28 cellular contexts compared by ENCODE assay signal in genomic region chr18:51400721-51401120, GRCh38.
"Had no signal": no experiment of that assay in that cellular context is flagged by ENCODE, and none has a peak within 500 bp of the region (broad histone marks: within the 10 kb centered on the region; RNA-seq: fewer than 3 reads in every experiment).

No MANE protein-coding gene starts in this region.

- DNase-seq: activated CD4-positive, alpha-beta T cell treated with anti-CD3 and anti-CD28 coated beads for 48 hours; activated CD4-positive, alpha-beta T cell treated with anti-CD3 and anti-CD28 coated beads, Interleukin-2, amount 50 U/mL, for 4 hours; activated CD4-positive, CD25-positive, alpha-beta regulatory T cell treated with anti-CD3 and anti-CD28 coated beads, Interleukin-2, amount 50 U/mL, for 72 hours; activated CD8-positive, alpha-beta memory T cell treated with anti-CD3 and anti-CD28 coated beads, Interleukin-2, amount 50 U/mL, for 48 hours; activated CD8-positive, alpha-beta T cell treated with anti-CD3 and anti-CD28 coated beads, Interleukin-2, amount 10 ng/mL, durations not matched to agents 7 days and 5 days; activated effector memory CD4-positive, alpha-beta T cell treated with anti-CD3 and anti-CD28 coated beads, Interleukin-2, amount 50 U/mL, for 16 hours; activated naive CD4-positive, alpha-beta T cell treated with Interleukin-2 at 50 U/mL for 16 hours; activated naive CD8-positive, alpha-beta T cell treated with anti-CD3 and anti-CD28 coated beads, Interleukin-2, amount 50 U/mL, for 24 hours; activated T-cell treated with anti-CD3 and anti-CD28 coated beads, Interleukin-2, amount 50 U/mL, for 1 hour; MG63; NCI-H1092; NCI-H1417; NCI-H1694; NCI-H2029; NCI-H2107; NCI-H2171 treated with DMSO at 0.1 percent for 48 hours; NCI-H226; NCI-H526 treated with DMSO at 0.1 percent for 48 hours; NCI-H82; Peyer's patch; Right ventricle myocardium superior; SJCRH30; SK-N-SH; T-helper 1 cell had no signal

- ATAC-seq: activated CD8-positive, alpha-beta T cell treated with anti-CD3 and anti-CD28 coated beads, Interleukin-2, amount 10 ng/mL, durations not matched to agents 7 days and 5 days; activated naive CD4-positive, alpha-beta T cell treated with anti-CD3 and anti-CD28 coated beads, Interleukin-2, amount 50 U/mL, for 72 hours; activated naive CD8-positive, alpha-beta T cell treated with anti-CD3 and anti-CD28 coated beads, Interleukin-2, amount 50 U/mL, for 24 hours had no signal

- H3K9me3 ChIP-seq: MG63, Peyer's patch, SJCRH30, SK-N-SH had no signal

- H3K36me3 ChIP-seq: MG63, Peyer's patch had no signal

- H3K27me3 ChIP-seq: MG63, Peyer's patch, SJCRH30 had no signal

- H3K4me1 ChIP-seq: Peyer's patch, SJCRH30 had no signal

- H3K9ac ChIP-seq: KMS-11, SK-N-SH had no signal

- FAIRE-seq: astrocyte had no signal

- H3K27ac ChIP-seq: KMS-11, Peyer's patch, RWPE1, SJCRH30 had no signal

- H3K4me3 ChIP-seq: MG63, Peyer's patch, SJCRH30 had no signal

- H3K4me2 ChIP-seq: KMS-11, SK-N-SH had no signal
